Comparison of ENCODE assay signal across 23 cellular contexts in genomic region chr13:90613076-90613795, GRCh38.
"Had no signal": no experiment of that assay in that cellular context is flagged by ENCODE, and none has a peak within 500 bp of the region (broad histone marks: within the 10 kb centered on the region; RNA-seq: fewer than 3 reads in every experiment).

No MANE protein-coding gene starts in this region.

- H3K9me3 ChIP-seq: MG63 had no signal

- DNase-seq: activated CD4-positive, alpha-beta T cell treated with anti-CD3 and anti-CD28 coated beads for 4 hours; activated CD8-positive, alpha-beta memory T cell treated with anti-CD3 and anti-CD28 coated beads, Interleukin-2, amount 50 U/mL, for 4 hours; activated CD8-positive, alpha-beta T cell treated with anti-CD3 and anti-CD28 coated beads for 36 hours; activated naive CD4-positive, alpha-beta T cell treated with anti-CD3 and anti-CD28 coated beads, Interleukin-2, amount 50 U/mL, for 16 hours; activated T-cell treated with anti-CD3 and anti-CD28 coated beads, Interleukin-2, amount 50 U/mL, for 72 hours; MG63; MV-4-11; NCI-H1092 treated with DMSO at 0.1 percent for 48 hours; NCI-H1436; NCI-H1694 treated with DMSO at 0.1 percent for 48 hours; NCI-H2029 treated with DMSO at 0.1 percent for 48 hours; NCI-H345; NCI-H510A; NCI-H748 treated with DMSO at 0.1 percent for 48 hours; OCI-M1; RPMI8226; T-cell; T-helper 2 cell; T1000 had no signal

- ATAC-seq: activated CD4-positive, CD25-positive, alpha-beta regulatory T cell treated with anti-CD3 and anti-CD28 coated beads, Interleukin-2, amount 50 U/mL, for 24 hours; activated CD8-positive, alpha-beta T cell treated with anti-CD3 and anti-CD28 coated beads for 36 hours; activated T-cell treated with anti-CD3 and anti-CD28 coated beads, Interleukin-2, amount 50 U/mL, for 72 hours; Panc1; Right ventricle myocardium inferior; T-cell had no signal

- H3K4me3 ChIP-seq: MG63, SK-N-MC had no signal

- H3K27me3 ChIP-seq: MG63 had no signal

- H3K27ac ChIP-seq: SK-N-MC had no signal

- H3K36me3 ChIP-seq: MG63 had no signal
